In the genomic region with DNA sequence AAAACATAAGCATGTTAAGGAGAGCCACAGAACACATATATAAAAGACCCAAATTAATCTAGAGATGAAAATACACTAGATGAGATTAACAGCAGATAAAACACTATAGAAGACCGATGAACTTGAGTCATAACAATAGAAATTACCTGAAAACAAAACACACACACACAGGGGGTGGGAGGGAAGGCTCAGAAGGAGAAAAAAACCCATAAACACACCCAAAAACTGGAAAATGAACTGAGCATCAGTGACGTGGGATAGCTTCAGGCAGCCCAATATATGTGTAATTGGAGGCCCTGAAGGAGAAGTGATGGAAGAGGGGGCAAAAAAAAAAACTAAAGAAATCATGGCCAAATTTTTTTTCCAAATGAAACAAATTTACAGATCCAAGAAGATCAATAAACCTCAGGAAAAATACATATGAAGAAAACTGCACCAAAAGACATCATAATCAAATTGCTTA, we compare ENCODE assay signal across 11 cellular contexts. TPM values are rescaled to one million over a fixed set of nuclear protein-coding genes. Genes with fewer than 3 reads are reported as not detected.
DNase-seq lines count a peak whose midpoint lies in the region; ATAC-seq, FAIRE-seq and TF ChIP-seq lines count a peak whose summit lies in the region.
"Had no signal": no experiment of that assay in that cellular context is flagged by ENCODE, and none has a peak within 500 bp of the region (broad histone marks: within the 10 kb centered on the region; RNA-seq: fewer than 3 reads in every experiment).

No MANE protein-coding gene starts in this region.

- intact Hi-C loops in activated T-helper 1 cell treated with anti-CD3 and anti-CD28 coated beads, Interleukin-12 subunit alpha, Interleukin-12 subunit beta, Interleukin-2, Interleukin-4 antibody, amounts not matched to agents 30 ng/mL and 10 ng/mL and 1 ng/mL, durations not matched to agents 14 hours and 24 hours and 36 hours (cut with micrococcal nuclease): no loop called here

- no peaks in the 10 kb centered on the region for H3K27me3 Mint-ChIP-seq in activated T-helper 1 cell treated with anti-CD3 and anti-CD28 coated beads, Interleukin-12 subunit alpha, Interleukin-12 subunit beta, Interleukin-2, Interleukin-4 antibody, amounts not matched to agents 30 ng/mL and 10 ng/mL and 1 ng/mL, durations not matched to agents 14 hours and 24 hours and 36 hours (ENCODE audit: insufficient read depth)

- CTCF ChIA-PET in RWPE1 (lab: Yijun Ruan, JAX): no interaction called here

- H3K27me3 ChIP-seq in DOHH2 (ENCODE audit: control insufficient read depth, low read length): no peaks in the 10 kb centered on the region

- H3K36me3 Mint-ChIP-seq in activated T-helper 1 cell treated with anti-CD3 and anti-CD28 coated beads, Interleukin-12 subunit alpha, Interleukin-12 subunit beta, Interleukin-2, Interleukin-4 antibody, amounts not matched to agents 30 ng/mL and 10 ng/mL and 1 ng/mL, durations not matched to agents 14 hours and 24 hours and 36 hours (ENCODE audit: low read depth): peaks cover 65% of the 10 kb centered on the region

- peak overlapping the region; percentile 77 for H3K27ac Mint-ChIP-seq in activated T-helper 1 cell treated with anti-CD3 and anti-CD28 coated beads, Interleukin-12 subunit alpha, Interleukin-12 subunit beta, Interleukin-2, Interleukin-4 antibody, amounts not matched to agents 30 ng/mL and 10 ng/mL and 1 ng/mL, durations not matched to agents 14 hours and 24 hours and 36 hours

- TF ChIP-seq CTCF in DOHH2 (IDR thresholded peaks at IDR 0.05; ENCODE audit: low read depth, low read length, poor library complexity, severe bottlenecking) (no peak), RWPE1 (conservative IDR thresholded peaks at IDR 0.05; ENCODE audit: low read depth) (no peak)

- no peak for FAIRE-seq in RCC 7860 (lab: Jason Lieb, UNC)

- H3K9me3 ChIP-seq in DOHH2 (ENCODE audit: control insufficient read depth, insufficient read depth, low read length): no peaks in the 10 kb centered on the region

- peaks cover 11% of the 10 kb centered on the region for H4K20me1 ChIP-seq in DOHH2 (ENCODE audit: control insufficient read depth, insufficient read depth, low read depth, low read length)

- no peak overlapping the region for H3K27ac ChIP-seq in DOHH2 (ENCODE audit: low read depth, low read length)
- H3K27ac ChIP-seq in RWPE1: no peak overlapping the region

- peaks cover 34% of the 10 kb centered on the region for H3K36me3 ChIP-seq in DOHH2 (ENCODE audit: control insufficient read depth, low read length)

- H3K9me3 Mint-ChIP-seq in activated T-helper 1 cell treated with anti-CD3 and anti-CD28 coated beads, Interleukin-12 subunit alpha, Interleukin-12 subunit beta, Interleukin-2, Interleukin-4 antibody, amounts not matched to agents 30 ng/mL and 10 ng/mL and 1 ng/mL, durations not matched to agents 14 hours and 24 hours and 36 hours: peaks cover 7% of the 10 kb centered on the region

- peaks cover 39% of the 10 kb centered on the region for H3K79me2 ChIP-seq in DOHH2 (ENCODE audit: control insufficient read depth, low read length)

- H3K4me2 ChIP-seq in DOHH2 (ENCODE audit: low read length): peak overlapping the region; percentile 59

- no peaks in the 10 kb centered on the region for H3K9me2 ChIP-seq in DOHH2 (replicated peaks; ENCODE audit: control insufficient read depth, low read length)

- no peaks in the 10 kb centered on the region for H3F3A ChIP-seq in DOHH2 (ENCODE audit: control insufficient read depth, insufficient read depth)

- H3K4me1 Mint-ChIP-seq in activated T-helper 1 cell treated with anti-CD3 and anti-CD28 coated beads, Interleukin-12 subunit alpha, Interleukin-12 subunit beta, Interleukin-2, Interleukin-4 antibody, amounts not matched to agents 30 ng/mL and 10 ng/mL and 1 ng/mL, durations not matched to agents 14 hours and 24 hours and 36 hours (ENCODE audit: low read depth): peaks cover 35% of the 10 kb centered on the region

- H3K4me3 Mint-ChIP-seq in activated T-helper 1 cell treated with anti-CD3 and anti-CD28 coated beads, Interleukin-12 subunit alpha, Interleukin-12 subunit beta, Interleukin-2, Interleukin-4 antibody, amounts not matched to agents 30 ng/mL and 10 ng/mL and 1 ng/mL, durations not matched to agents 14 hours and 24 hours and 36 hours: no peak overlapping the region

- POLR2A ChIA-PET in RWPE1 (lab: Yijun Ruan, JAX; ENCODE audit: low non-redundant PET): no interaction called here

- H3K4me1 ChIP-seq in DOHH2 (ENCODE audit: control insufficient read depth, low read length): peaks cover 15% of the 10 kb centered on the region

- peak overlapping the region; percentile 38 for H3K4me3 ChIP-seq in DOHH2 (ENCODE audit: low read length)

- DNase-seq in activated T-helper 1 cell treated with anti-CD3 and anti-CD28 coated beads, Interleukin-12 subunit alpha, Interleukin-12 subunit beta, Interleukin-2, Interleukin-4 antibody, amounts not matched to agents 30 ng/mL and 10 ng/mL and 1 ng/mL, durations not matched to agents 14 hours and 24 hours and 36 hours (ENCODE audit: low spot score): no peak
- DNase-seq in RWPE1 (ENCODE audit: low spot score) (no peak), RCC 7860 (ENCODE audit: low spot score) (no peak)
- DNase-seq: cerebellar nuclear complex, kidney glomerular epithelial cell, NCI-H446 treated with DMSO at 0.1 percent for 48 hours had no signal

- ATAC-seq in GM19351 (IDR thresholded peaks at IDR 0.05; ENCODE audit: unreplicated experiment) (peak; percentile 60), HG03025 (IDR thresholded peaks at IDR 0.05; ENCODE audit: low FRiP score, unreplicated experiment) (peak; percentile 36), GM19324 (IDR thresholded peaks at IDR 0.05; ENCODE audit: low FRiP score, unreplicated experiment) (no peak), GM21825 (IDR thresholded peaks at IDR 0.05; ENCODE audit: unreplicated experiment) (no peak)

RNA-seq across cellular contexts. Expression of a gene that starts 11.4 kb away (rescaled TPM):
- total RNA-seq in activated T-helper 1 cell treated with anti-CD3 and anti-CD28 coated beads, Interleukin-12 subunit alpha, Interleukin-12 subunit beta, Interleukin-2, Interleukin-4 antibody, amounts not matched to agents 30 ng/mL and 10 ng/mL and 1 ng/mL, durations not matched to agents 14 hours and 24 hours and 36 hours: 41.7 and 42.8 TPM in 2 replicates

RNA-seq across cellular contexts. Expression of a gene that starts 56.0 kb away (rescaled TPM):
- 23.3 and 25.1 TPM in 2 replicates for total RNA-seq in activated T-helper 1 cell treated with anti-CD3 and anti-CD28 coated beads, Interleukin-12 subunit alpha, Interleukin-12 subunit beta, Interleukin-2, Interleukin-4 antibody, amounts not matched to agents 30 ng/mL and 10 ng/mL and 1 ng/mL, durations not matched to agents 14 hours and 24 hours and 36 hours

Comparison
In these comparisons a context has a peak if more than half of its experiments do, and no peak if none do; other contexts are left out.
1. ATAC-seq: peak in GM19351 (single experiment) and HG03025 (single experiment); none in GM19324 (single experiment) and GM21825 (single experiment).